Comparison of ENCODE assay signal across 7 cellular contexts in genomic region chr6:144055121-144055931, GRCh38. TPM values are rescaled to one million over a fixed set of nuclear protein-coding genes. Genes with fewer than 3 reads are reported as not detected.
DNase-seq lines count a peak whose midpoint lies in the region; ATAC-seq lines count a peak whose summit lies in the region.

No MANE protein-coding gene starts in this region.

- POLR2A ChIA-PET in activated CD8-positive, alpha-beta T cell treated with anti-CD3 and anti-CD28 coated beads, Interleukin-2, amount 10 ng/mL, durations not matched to agents 7 days and 5 days (lab: Charles Lee) = interaction anchor here (0.5 to 4.4 kb wide), 11 partner anchors 9 to 605 kb away, joined by 3 to 74 read pairs (median 4); partner anchors contain the start of genes ADAT2, LTV1, PEX3 and SF3B5

- CTCF ChIA-PET in activated CD8-positive, alpha-beta T cell treated with anti-CD3 and anti-CD28 coated beads, Interleukin-2, amount 10 ng/mL, durations not matched to agents 7 days and 5 days (lab: Charles Lee) = interaction anchor here (0.7 to 4.7 kb wide), 15 partner anchors 9 to 542 kb away, joined by 3 to 33 read pairs (median 5); no protein-coding TSS in a partner anchor

- no peaks in the 10 kb centered on the region for H3K36me3 ChIP-seq in rectal smooth muscle tissue (ENCODE audit: control insufficient read depth, insufficient read depth, low read length)

- H3K4me3 ChIP-seq in rectal smooth muscle tissue (ENCODE audit: low read length) = peak overlapping the region; percentile 37

- peak; percentile 85 for ATAC-seq in GM19351 (IDR thresholded peaks at IDR 0.05; ENCODE audit: unreplicated experiment)
- peak; percentile 88 for ATAC-seq in HG03108 (IDR thresholded peaks at IDR 0.05; ENCODE audit: unreplicated experiment)
- ATAC-seq in activated CD8-positive, alpha-beta T cell treated with anti-CD3 and anti-CD28 coated beads, Interleukin-2, amount 10 ng/mL, durations not matched to agents 7 days and 5 days = peak; percentile 95

- no peaks in the 10 kb centered on the region for H3K27me3 ChIP-seq in rectal smooth muscle tissue (ENCODE audit: control insufficient read depth, insufficient read depth, low read length)

- peaks cover 36% of the 10 kb centered on the region for H3K4me1 Mint-ChIP-seq in activated CD8-positive, alpha-beta T cell treated with anti-CD3 and anti-CD28 coated beads, Interleukin-2, amount 10 ng/mL, durations not matched to agents 7 days and 5 days (ENCODE audit: low read depth)

- peak overlapping the region; percentile 84 for H3K4me3 Mint-ChIP-seq in activated CD8-positive, alpha-beta T cell treated with anti-CD3 and anti-CD28 coated beads, Interleukin-2, amount 10 ng/mL, durations not matched to agents 7 days and 5 days

- H3K9me3 Mint-ChIP-seq in activated CD8-positive, alpha-beta T cell treated with anti-CD3 and anti-CD28 coated beads, Interleukin-2, amount 10 ng/mL, durations not matched to agents 7 days and 5 days (ENCODE audit: insufficient read depth) = no peaks in the 10 kb centered on the region

- H3K36me3 Mint-ChIP-seq in activated CD8-positive, alpha-beta T cell treated with anti-CD3 and anti-CD28 coated beads, Interleukin-2, amount 10 ng/mL, durations not matched to agents 7 days and 5 days (ENCODE audit: low read depth) = no peaks in the 10 kb centered on the region

- DNase-seq in activated CD8-positive, alpha-beta T cell treated with anti-CD3 and anti-CD28 coated beads, Interleukin-2, amount 10 ng/mL, durations not matched to agents 7 days and 5 days = peak; percentile 78
- no peak for DNase-seq in DMS79 treated with DMSO at 0.1 percent for 48 hours (lab: John Stamatoyannopoulos, UW)
- no peak for DNase-seq in NCI-H2171 treated with DMSO at 0.1 percent for 48 hours (lab: John Stamatoyannopoulos, UW)
- no peak for DNase-seq in NCI-H774 (lab: John Stamatoyannopoulos, UW)

- no peak overlapping the region for H3K27ac ChIP-seq in rectal smooth muscle tissue (ENCODE audit: low read depth, low read length)

- H3K27ac Mint-ChIP-seq in activated CD8-positive, alpha-beta T cell treated with anti-CD3 and anti-CD28 coated beads, Interleukin-2, amount 10 ng/mL, durations not matched to agents 7 days and 5 days = peak overlapping the region; percentile 98

- H3K9ac ChIP-seq in rectal smooth muscle tissue (ENCODE audit: low read length) = no peak overlapping the region

- H3K27me3 Mint-ChIP-seq in activated CD8-positive, alpha-beta T cell treated with anti-CD3 and anti-CD28 coated beads, Interleukin-2, amount 10 ng/mL, durations not matched to agents 7 days and 5 days (ENCODE audit: low read depth) = no peaks in the 10 kb centered on the region

- no peaks in the 10 kb centered on the region for H3K4me1 ChIP-seq in rectal smooth muscle tissue (ENCODE audit: control insufficient read depth, insufficient read depth, low read length)

RNA-seq across cellular contexts. Expression of gene SF3B5, which starts 40.0 kb away (rescaled TPM):
- total RNA-seq in activated CD8-positive, alpha-beta T cell treated with anti-CD3 and anti-CD28 coated beads, Interleukin-2, amount 10 ng/mL, durations not matched to agents 7 days and 5 days = 100 to 1,000 TPM; 167 to 168 TPM

RNA-seq across cellular contexts. Expression of gene PLAGL1, which starts 47.3 kb away (rescaled TPM):
- 1 to 10 TPM; 7.4 to 7.7 TPM for total RNA-seq in activated CD8-positive, alpha-beta T cell treated with anti-CD3 and anti-CD28 coated beads, Interleukin-2, amount 10 ng/mL, durations not matched to agents 7 days and 5 days
